8 cellular contexts compared by ENCODE assay signal in genomic region chr7:6614941-6615737, GRCh38. TPM values are rescaled to one million over a fixed set of nuclear protein-coding genes. Genes with fewer than 3 reads are reported as not detected.
DNase-seq lines count a peak whose midpoint lies in the region; ATAC-seq lines count a peak whose summit lies in the region.

ZNF853 (plus strand) TSS chr7:6615610; CDS start chr7:6616175, 565 bp downstream.

- DNase-seq in NCI-H2227 (lab: John Stamatoyannopoulos, UW; ENCODE audit: unreplicated experiment) (peak; percentile 33), NCI-H2227 treated with DMSO at 0.1 percent for 48 hours (lab: John Stamatoyannopoulos, UW) (no peak), left ventricle myocardium superior (peak; percentile 52), sciatic nerve (ENCODE audit: low spot score) (no peak), NCI-H226 (no peak), OCI-M1 (lab: John Stamatoyannopoulos, UW) (no peak)
- DNase-seq in activated naive CD4-positive, alpha-beta T cell treated with anti-CD3 and anti-CD28 coated beads, Interleukin-2, amount 50 U/mL, for 16 hours, result peak; percentile 29

- ATAC-seq in left ventricle myocardium superior (peak; percentile 65), sciatic nerve (peak; percentile 27), HG03108 (IDR thresholded peaks at IDR 0.05; ENCODE audit: unreplicated experiment) (no peak)

- intact Hi-C loops in left ventricle myocardium superior (cut with micrococcal nuclease), result no loop called here
- intact Hi-C loops in sciatic nerve (cut with DNase I), result no loop called here

RNA-seq across cellular contexts. Expression of gene ZNF853, which starts in this region (rescaled TPM):
- total RNA-seq in left ventricle myocardium superior (11.1 TPM), sciatic nerve (8.7 TPM)

Comparison
In these comparisons a context has a peak if more than half of its experiments do, and no peak if none do; other contexts are left out.
1. DNase-seq: peak in NCI-H2227 (single experiment), activated naive CD4-positive, alpha-beta T cell treated with anti-CD3 and anti-CD28 coated beads, Interleukin-2, amount 50 U/mL, for 16 hours (single experiment) and left ventricle myocardium superior (single experiment); none in NCI-H2227 treated with DMSO at 0.1 percent for 48 hours (single experiment), sciatic nerve (single experiment), NCI-H226 (single experiment) and OCI-M1 (single experiment).